In the genomic region with DNA sequence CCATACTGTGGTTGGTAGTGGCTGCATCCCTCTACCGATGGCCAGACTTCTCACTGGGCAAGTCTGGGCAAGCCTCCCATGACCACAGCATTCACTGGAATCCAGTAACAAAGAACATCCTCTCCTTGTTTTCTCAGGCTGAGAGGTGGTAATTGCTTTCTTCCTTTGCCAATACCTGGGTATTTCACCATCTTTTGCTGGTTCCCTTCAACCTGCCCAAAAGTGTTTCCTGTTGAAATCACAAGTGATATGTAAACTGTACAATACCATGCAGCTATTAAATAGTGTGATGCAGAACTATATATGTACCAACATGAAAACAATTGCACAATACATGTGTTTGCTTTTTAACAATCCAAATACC, we compare ENCODE assay signal across 1 cellular context.
TF ChIP-seq lines count a peak whose summit lies in the region.

Gene PTCHD4, minus strand, starts transcription at position 55 of the 364 bp plus-strand sequence. CDS start 42,240 bp downstream, outside the sequence.

TF ChIP-seq in HepG2, 621 proteins besides CTCF, POLR2A, EP300 and RAD21 (continued from another document and continues in another):
- TF ChIP-seq ZBTB4 (CRISPR knock-in tag; IDR thresholded peaks at IDR 0.05; ENCODE audit: borderline replicate concordance) (no peak), FOXO1 (CRISPR knock-in tag; IDR thresholded peaks at IDR 0.05) (peak; percentile 79; the same call in 1 of the 2 replicates), ZBTB38 (CRISPR knock-in tag; IDR thresholded peaks at IDR 0.05) (no peak), XBP1 (CRISPR knock-in tag; IDR thresholded peaks at IDR 0.05) (no peak), SOX6 (IDR thresholded peaks at IDR 0.05) (no peak), SOX6 (CRISPR knock-in tag; IDR thresholded peaks at IDR 0.05) (peak; percentile 93), CEBPB (IDR thresholded peaks at IDR 0.05; ENCODE audit: borderline replicate concordance, low read depth, low read length) (peak; percentile 55; the same call in 1 of the 2 replicates), ZNF674 (CRISPR knock-in tag; IDR thresholded peaks at IDR 0.05; ENCODE audit: low read depth) (no peak), ONECUT2 (CRISPR knock-in tag; IDR thresholded peaks at IDR 0.05) (no peak), IRF2 (CRISPR knock-in tag; IDR thresholded peaks at IDR 0.05) (peak; percentile 85), ZNF224 (CRISPR knock-in tag; IDR thresholded peaks at IDR 0.05) (no peak), ZNF850 (CRISPR knock-in tag; conservative IDR thresholded peaks at IDR 0.05) (no peak), CENPX (CRISPR knock-in tag; IDR thresholded peaks at IDR 0.05) (no peak), ATAD3A (CRISPR knock-in tag; IDR thresholded peaks at IDR 0.05) (no peak), ZNF367 (CRISPR knock-in tag; IDR thresholded peaks at IDR 0.05; ENCODE audit: borderline replicate concordance) (no peak), ZNF251 (CRISPR knock-in tag; IDR thresholded peaks at IDR 0.05) (no peak), ZNF441 (CRISPR knock-in tag; IDR thresholded peaks at IDR 0.05; ENCODE audit: borderline replicate concordance) (peak; percentile 54; the same call in 1 of the 2 replicates), ZNF326 (CRISPR knock-in tag; IDR thresholded peaks at IDR 0.05; ENCODE audit: borderline replicate concordance) (no peak), ZNF383 (CRISPR knock-in tag; IDR thresholded peaks at IDR 0.05; ENCODE audit: borderline replicate concordance) (no peak), ZNF547 (CRISPR knock-in tag; IDR thresholded peaks at IDR 0.05) (no peak), KLF13 (CRISPR knock-in tag; IDR thresholded peaks at IDR 0.05) (no peak), ZNF281 (CRISPR knock-in tag; IDR thresholded peaks at IDR 0.05; ENCODE audit: borderline replicate concordance) (peak; percentile 13; the same call in 1 of the 2 replicates), MBD4 (IDR thresholded peaks at IDR 0.05; ENCODE audit: borderline replicate concordance, low read length) (no peak), ZKSCAN8 (CRISPR knock-in tag; IDR thresholded peaks at IDR 0.05; ENCODE audit: borderline replicate concordance) (peak; percentile 79), MIER3 (CRISPR knock-in tag; IDR thresholded peaks at IDR 0.05; ENCODE audit: borderline replicate concordance) (peak; percentile 49; the same call in 1 of the 2 replicates), IRF9 (CRISPR knock-in tag; IDR thresholded peaks at IDR 0.05; ENCODE audit: borderline replicate concordance) (0 out of 2 replicates have a peak, but pooled peaks have one; percentile 31), ETV5 (CRISPR knock-in tag; IDR thresholded peaks at IDR 0.05; ENCODE audit: borderline replicate concordance) (peak; percentile 65; the same call in 1 of the 2 replicates), NFIB (CRISPR knock-in tag; IDR thresholded peaks at IDR 0.05; ENCODE audit: borderline replicate concordance) (no peak), NFKB2 (CRISPR knock-in tag; IDR thresholded peaks at IDR 0.05; ENCODE audit: borderline replicate concordance) (no peak), RARG (CRISPR knock-in tag; IDR thresholded peaks at IDR 0.05; ENCODE audit: low read depth) (no peak), ZNF264 (CRISPR knock-in tag; IDR thresholded peaks at IDR 0.05) (0 out of 2 replicates have a peak, but pooled peaks have one; percentile 15), HDAC1 (CRISPR knock-in tag; IDR thresholded peaks at IDR 0.05) (peak; percentile 53; the same call in 1 of the 2 replicates), ZNF260 (CRISPR knock-in tag; IDR thresholded peaks at IDR 0.05; ENCODE audit: borderline replicate concordance, low read depth) (no peak), BRD4 (CRISPR knock-in tag; IDR thresholded peaks at IDR 0.05) (peak; percentile 82), ZNF160 (CRISPR knock-in tag; IDR thresholded peaks at IDR 0.05) (no peak), ETS1 (CRISPR knock-in tag; IDR thresholded peaks at IDR 0.05) (no peak)
- TF ChIP-seq, protein P1, sequence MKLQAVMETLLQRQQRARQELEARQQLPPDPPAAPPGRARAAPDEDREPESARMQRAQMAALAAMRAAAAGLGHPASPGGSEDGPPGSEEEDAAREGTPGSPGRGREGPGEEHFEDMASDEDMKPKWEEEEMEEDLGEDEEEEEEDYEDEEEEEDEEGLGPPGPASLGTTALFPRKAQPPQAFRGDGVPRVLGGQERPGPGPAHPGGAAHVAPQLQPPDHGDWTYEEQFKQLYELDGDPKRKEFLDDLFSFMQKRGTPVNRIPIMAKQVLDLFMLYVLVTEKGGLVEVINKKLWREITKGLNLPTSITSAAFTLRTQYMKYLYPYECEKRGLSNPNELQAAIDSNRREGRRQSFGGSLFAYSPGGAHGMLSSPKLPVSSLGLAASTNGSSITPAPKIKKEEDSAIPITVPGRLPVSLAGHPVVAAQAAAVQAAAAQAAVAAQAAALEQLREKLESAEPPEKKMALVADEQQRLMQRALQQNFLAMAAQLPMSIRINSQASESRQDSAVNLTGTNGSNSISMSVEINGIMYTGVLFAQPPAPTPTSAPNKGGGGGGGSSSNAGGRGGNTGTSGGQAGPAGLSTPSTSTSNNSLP (IDR thresholded peaks at IDR 0.05; ENCODE audit: low read depth, low read length) = 0 out of 2 replicates have a peak, but pooled peaks have one; percentile 45
- TF ChIP-seq, protein P2, sequence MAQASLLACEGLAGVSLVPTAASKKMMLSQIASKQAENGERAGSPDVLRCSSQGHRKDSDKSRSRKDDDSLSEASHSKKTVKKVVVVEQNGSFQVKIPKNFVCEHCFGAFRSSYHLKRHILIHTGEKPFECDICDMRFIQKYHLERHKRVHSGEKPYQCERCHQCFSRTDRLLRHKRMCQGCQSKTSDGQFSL (CRISPR knock-in tag; IDR thresholded peaks at IDR 0.05) = no peak
- TF ChIP-seq, protein P3, sequence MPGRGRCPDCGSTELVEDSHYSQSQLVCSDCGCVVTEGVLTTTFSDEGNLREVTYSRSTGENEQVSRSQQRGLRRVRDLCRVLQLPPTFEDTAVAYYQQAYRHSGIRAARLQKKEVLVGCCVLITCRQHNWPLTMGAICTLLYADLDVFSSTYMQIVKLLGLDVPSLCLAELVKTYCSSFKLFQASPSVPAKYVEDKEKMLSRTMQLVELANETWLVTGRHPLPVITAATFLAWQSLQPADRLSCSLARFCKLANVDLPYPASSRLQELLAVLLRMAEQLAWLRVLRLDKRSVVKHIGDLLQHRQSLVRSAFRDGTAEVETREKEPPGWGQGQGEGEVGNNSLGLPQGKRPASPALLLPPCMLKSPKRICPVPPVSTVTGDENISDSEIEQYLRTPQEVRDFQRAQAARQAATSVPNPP (CRISPR knock-in tag; IDR thresholded peaks at IDR 0.05) = no peak
- TF ChIP-seq, protein P4, sequence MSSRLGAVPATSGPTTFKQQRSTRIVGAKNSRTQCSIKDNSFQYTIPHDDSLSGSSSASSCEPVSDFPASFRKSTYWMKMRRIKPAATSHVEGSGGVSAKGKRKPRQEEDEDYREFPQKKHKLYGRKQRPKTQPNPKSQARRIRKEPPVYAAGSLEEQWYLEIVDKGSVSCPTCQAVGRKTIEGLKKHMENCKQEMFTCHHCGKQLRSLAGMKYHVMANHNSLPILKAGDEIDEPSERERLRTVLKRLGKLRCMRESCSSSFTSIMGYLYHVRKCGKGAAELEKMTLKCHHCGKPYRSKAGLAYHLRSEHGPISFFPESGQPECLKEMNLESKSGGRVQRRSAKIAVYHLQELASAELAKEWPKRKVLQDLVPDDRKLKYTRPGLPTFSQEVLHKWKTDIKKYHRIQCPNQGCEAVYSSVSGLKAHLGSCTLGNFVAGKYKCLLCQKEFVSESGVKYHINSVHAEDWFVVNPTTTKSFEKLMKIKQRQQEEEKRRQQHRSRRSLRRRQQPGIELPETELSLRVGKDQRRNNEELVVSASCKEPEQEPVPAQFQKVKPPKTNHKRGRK (CRISPR knock-in tag; IDR thresholded peaks at IDR 0.05) = no peak
- TF ChIP-seq, protein P5, sequence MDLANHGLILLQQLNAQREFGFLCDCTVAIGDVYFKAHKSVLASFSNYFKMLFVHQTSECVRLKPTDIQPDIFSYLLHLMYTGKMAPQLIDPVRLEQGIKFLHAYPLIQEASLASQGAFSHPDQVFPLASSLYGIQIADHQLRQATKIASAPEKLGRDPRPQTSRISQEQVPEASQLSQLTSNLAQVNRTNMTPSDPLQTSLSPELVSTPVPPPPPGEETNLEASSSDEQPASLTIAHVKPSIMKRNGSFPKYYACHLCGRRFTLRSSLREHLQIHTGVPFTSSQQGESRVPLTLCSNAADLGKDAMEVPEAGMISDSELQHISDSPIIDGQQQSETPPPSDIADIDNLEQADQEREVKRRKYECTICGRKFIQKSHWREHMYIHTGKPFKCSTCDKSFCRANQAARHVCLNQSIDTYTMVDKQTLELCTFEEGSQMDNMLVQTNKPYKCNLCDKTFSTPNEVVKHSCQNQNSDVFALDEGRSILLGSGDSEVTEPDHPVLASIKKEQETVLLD (CRISPR knock-in tag; IDR thresholded peaks at IDR 0.05; ENCODE audit: low read depth) = no peak
- TF ChIP-seq, protein P6, sequence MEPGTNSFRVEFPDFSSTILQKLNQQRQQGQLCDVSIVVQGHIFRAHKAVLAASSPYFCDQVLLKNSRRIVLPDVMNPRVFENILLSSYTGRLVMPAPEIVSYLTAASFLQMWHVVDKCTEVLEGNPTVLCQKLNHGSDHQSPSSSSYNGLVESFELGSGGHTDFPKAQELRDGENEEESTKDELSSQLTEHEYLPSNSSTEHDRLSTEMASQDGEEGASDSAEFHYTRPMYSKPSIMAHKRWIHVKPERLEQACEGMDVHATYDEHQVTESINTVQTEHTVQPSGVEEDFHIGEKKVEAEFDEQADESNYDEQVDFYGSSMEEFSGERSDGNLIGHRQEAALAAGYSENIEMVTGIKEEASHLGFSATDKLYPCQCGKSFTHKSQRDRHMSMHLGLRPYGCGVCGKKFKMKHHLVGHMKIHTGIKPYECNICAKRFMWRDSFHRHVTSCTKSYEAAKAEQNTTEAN (CRISPR knock-in tag; conservative IDR thresholded peaks at IDR 0.05) = no peak
- TF ChIP-seq, protein P7, sequence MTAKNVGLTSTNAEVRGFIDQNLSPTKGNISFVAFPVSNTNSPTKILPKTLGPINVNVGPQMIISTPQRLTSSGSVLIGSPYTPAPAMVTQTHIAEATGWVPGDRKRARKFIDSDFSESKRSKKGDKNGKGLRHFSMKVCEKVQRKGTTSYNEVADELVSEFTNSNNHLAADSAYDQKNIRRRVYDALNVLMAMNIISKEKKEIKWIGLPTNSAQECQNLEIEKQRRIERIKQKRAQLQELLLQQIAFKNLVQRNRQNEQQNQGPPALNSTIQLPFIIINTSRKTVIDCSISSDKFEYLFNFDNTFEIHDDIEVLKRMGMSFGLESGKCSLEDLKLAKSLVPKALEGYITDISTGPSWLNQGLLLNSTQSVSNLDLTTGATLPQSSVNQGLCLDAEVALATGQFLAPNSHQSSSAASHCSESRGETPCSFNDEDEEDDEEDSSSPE (CRISPR knock-in tag; IDR thresholded peaks at IDR 0.05) = peak; percentile 31; the same call in 1 of the 2 replicates
